25 cellular contexts compared by ENCODE assay signal in genomic region chr6:158405933-158406332, GRCh38.
DNase-seq lines count a peak whose midpoint lies in the region; ATAC-seq, FAIRE-seq and TF ChIP-seq lines count a peak whose summit lies in the region.
"Had no signal": no experiment of that assay in that cellular context is flagged by ENCODE, and none has a peak within 500 bp of the region (broad histone marks: within the 10 kb centered on the region; RNA-seq: fewer than 3 reads in every experiment).

No MANE protein-coding gene starts in this region.

- H3K27me3 ChIP-seq in astrocyte (ENCODE audit: insufficient read depth, low read length): no peaks in the 10 kb centered on the region
- no peaks in the 10 kb centered on the region for H3K27me3 ChIP-seq in small intestine (ENCODE audit: control insufficient read depth in 2 of 2, insufficient read depth in 2 of 2, low read length in 2 of 2)
- no peaks in the 10 kb centered on the region for H3K27me3 ChIP-seq in colonic mucosa
- H3K27me3 ChIP-seq: ovary had no signal

- ATAC-seq in naive thymus-derived CD8-positive, alpha-beta T cell: no peak
- ATAC-seq: esophagus mucosa, right cardiac atrium had no signal

- H3K4me1 ChIP-seq in astrocyte (ENCODE audit: insufficient read depth, low read length) (peaks cover 28% of the 10 kb centered on the region), small intestine (ENCODE audit: control insufficient read depth in 2 of 2, insufficient read depth in 1 of 2, low read depth in 1 of 2, low read length in 1 of 2) (peaks cover 2 to 10% of the 10 kb centered on the region in 2 donors), colonic mucosa (no peaks in the 10 kb centered on the region)

- H3K4me2 ChIP-seq in astrocyte (ENCODE audit: low read length): peak overlapping the region; percentile 58
- H3K4me2 ChIP-seq: SK-N-SH had no signal

- peaks cover 32% of the 10 kb centered on the region for H3K4me1 Mint-ChIP-seq in astrocyte (ENCODE audit: low read depth, unreplicated experiment)
- H3K4me1 Mint-ChIP-seq in naive thymus-derived CD8-positive, alpha-beta T cell: peaks cover 7 to 15% (median 11%) of the 10 kb centered on the region in 4 donors
- H3K4me1 Mint-ChIP-seq: activated CD4-positive, alpha-beta memory T cell treated with anti-CD3 and anti-CD28 coated beads, Interleukin-2, amount 10 ng/mL, durations not matched to agents 7 days and 5 days had no signal

- FAIRE-seq in astrocyte (lab: Jason Lieb, UNC): no peak
- no peak for FAIRE-seq in small intestine (lab: Jason Lieb, UNC)
- FAIRE-seq: frontal cortex, H54, HTR-8/SVneo had no signal

- peaks cover 4% of the 10 kb centered on the region for H4K20me1 ChIP-seq in astrocyte (ENCODE audit: insufficient read depth, low read length)

- peaks cover 18% of the 10 kb centered on the region for H3K36me3 Mint-ChIP-seq in astrocyte (ENCODE audit: low read depth, unreplicated experiment)
- peaks cover 0 to 4% (median 2%) of the 10 kb centered on the region in 3 donors for H3K36me3 Mint-ChIP-seq in naive thymus-derived CD8-positive, alpha-beta T cell
- H3K36me3 Mint-ChIP-seq: naive B cell had no signal

- H3K27me3 Mint-ChIP-seq in astrocyte (ENCODE audit: low read depth, unreplicated experiment): no peaks in the 10 kb centered on the region
- H3K27me3 Mint-ChIP-seq in naive thymus-derived CD8-positive, alpha-beta T cell: no peaks in the 10 kb centered on the region
- H3K27me3 Mint-ChIP-seq: activated CD4-positive, alpha-beta memory T cell treated with anti-CD3 and anti-CD28 coated beads, Interleukin-2, amount 10 ng/mL, durations not matched to agents 7 days and 5 days; CD8-positive, alpha-beta memory T cell; naive B cell had no signal

- H3K9me3 ChIP-seq in astrocyte (ENCODE audit: insufficient read depth, low read depth, low read length) (no peaks in the 10 kb centered on the region), small intestine (ENCODE audit: control insufficient read depth, low read depth) (no peaks in the 10 kb centered on the region), colonic mucosa (no peaks in the 10 kb centered on the region)
- H3K9me3 ChIP-seq: ovary, SK-N-SH had no signal

- H3K4me3 Mint-ChIP-seq in astrocyte (ENCODE audit: unreplicated experiment): no peak overlapping the region
- no peak overlapping the region for H3K4me3 Mint-ChIP-seq in naive thymus-derived CD8-positive, alpha-beta T cell
- H3K4me3 Mint-ChIP-seq: activated CD4-positive, alpha-beta memory T cell treated with anti-CD3 and anti-CD28 coated beads, Interleukin-2, amount 10 ng/mL, durations not matched to agents 7 days and 5 days; CD8-positive, alpha-beta memory T cell; naive B cell had no signal

- TF ChIP-seq CTCF in astrocyte (IDR thresholded peaks at IDR 0.05; ENCODE audit: insufficient read depth, low read depth, low read length) (no peak), colonic mucosa (IDR thresholded peaks at IDR 0.05) (no peak)

- H3K36me3 ChIP-seq in astrocyte (ENCODE audit: insufficient read depth, low read length): no peaks in the 10 kb centered on the region
- no peaks in the 10 kb centered on the region for H3K36me3 ChIP-seq in small intestine (ENCODE audit: control insufficient read depth in 2 of 2, insufficient read depth in 2 of 2, low read length in 2 of 2)
- no peaks in the 10 kb centered on the region for H3K36me3 ChIP-seq in colonic mucosa
- H3K36me3 ChIP-seq: ovary had no signal

- H2AFZ ChIP-seq in astrocyte (ENCODE audit: low read depth, low read length): no peak overlapping the region

- H3K4me3 ChIP-seq in astrocyte (ENCODE audit: insufficient read depth, low read depth, low read length) (no peak overlapping the region), small intestine (ENCODE audit: low read depth in 1 of 2, low read length in 2 of 2) (no peak overlapping the region), colonic mucosa (no peak overlapping the region)
- H3K4me3 ChIP-seq: ovary had no signal

- H3K9ac ChIP-seq in astrocyte (ENCODE audit: low read length) (no peak overlapping the region), colonic mucosa (ENCODE audit: low read depth in 2 of 2, low read length in 2 of 2) (no peak overlapping the region)
- H3K9ac ChIP-seq: SK-N-SH had no signal

- peaks cover under 1% of the 10 kb centered on the region for H3K79me2 ChIP-seq in astrocyte (ENCODE audit: insufficient read depth, low read length)

- POLR2A ChIA-PET in naive thymus-derived CD8-positive, alpha-beta T cell (lab: Charles Lee): no interaction called here

- intact Hi-C loops in colonic mucosa (cut with DNase I): no loop called here

- peaks cover 12% of the 10 kb centered on the region for H3K9me3 Mint-ChIP-seq in astrocyte (ENCODE audit: unreplicated experiment)
- H3K9me3 Mint-ChIP-seq in naive thymus-derived CD8-positive, alpha-beta T cell: no peaks in the 10 kb centered on the region
- H3K9me3 Mint-ChIP-seq: activated CD4-positive, alpha-beta memory T cell treated with anti-CD3 and anti-CD28 coated beads, Interleukin-2, amount 10 ng/mL, durations not matched to agents 7 days and 5 days; CD8-positive, alpha-beta memory T cell; naive B cell had no signal

- H3K27ac Mint-ChIP-seq in astrocyte (ENCODE audit: unreplicated experiment): peak overlapping the region; percentile 96
- H3K27ac Mint-ChIP-seq in naive thymus-derived CD8-positive, alpha-beta T cell: no peak overlapping the region
- H3K27ac Mint-ChIP-seq: activated CD4-positive, alpha-beta memory T cell treated with anti-CD3 and anti-CD28 coated beads, Interleukin-2, amount 10 ng/mL, durations not matched to agents 7 days and 5 days had no signal

- H3K27ac ChIP-seq in astrocyte (ENCODE audit: low read depth, low read length) (peak overlapping the region; percentile 59), small intestine (ENCODE audit: low read depth in 1 of 2, low read length in 1 of 2) (peak overlapping the region; percentile 24 to 91), colonic mucosa (no peak overlapping the region)
- H3K27ac ChIP-seq: ovary had no signal

- DNase-seq in DMS79 treated with DMSO at 0.1 percent for 48 hours (lab: John Stamatoyannopoulos, UW): peak; percentile 95
- DNase-seq in NCI-H2029 treated with DMSO at 0.1 percent for 48 hours (lab: John Stamatoyannopoulos, UW): peak; percentile 20
- no peak for DNase-seq in astrocyte (ENCODE audit: low read depth)
- DNase-seq in small intestine: peak; percentile 79
- DNase-seq in NCI-H2107 (lab: John Stamatoyannopoulos, UW): no peak
- DNase-seq in naive thymus-derived CD8-positive, alpha-beta T cell: no peak
- DNase-seq in colonic mucosa: no peak
- DNase-seq: activated CD4-positive, alpha-beta memory T cell treated with anti-CD3 and anti-CD28 coated beads, Interleukin-2, amount 10 ng/mL, durations not matched to agents 7 days and 5 days; activated gamma-delta T cell treated with Interleukin-2 at 50 U/mL for 16 hours; activated T-cell treated with anti-CD3 and anti-CD28 coated beads for 4 hours; amniotic stem cell; CD8-positive, alpha-beta memory T cell; central memory CD4-positive, alpha-beta T cell; effector CD4-positive, alpha-beta T cell; naive B cell; NCI-H226; NK-92 treated with Interleukin-12 subunit alpha and Interleukin-12 subunit beta, amount 100 ng/mL, for 24 hours; ovary; SK-N-SH; T-helper 9 cell had no signal

- WGBS in small intestine, 3 donors: 15 to 72% (median 55%) methylated on average over 2 of the region's 2 CpGs

Comparison
In these comparisons a context has a peak if more than half of its experiments do, and no peak if none do; other contexts are left out.
1. DNase-seq: peak in DMS79 treated with DMSO at 0.1 percent for 48 hours (single experiment), NCI-H2029 treated with DMSO at 0.1 percent for 48 hours (single experiment) and small intestine (single experiment); none in astrocyte (single experiment), NCI-H2107 (single experiment), naive thymus-derived CD8-positive, alpha-beta T cell (0 of 10) and colonic mucosa (single experiment).